1 cellular context compared by ENCODE assay signal in the genomic region with DNA sequence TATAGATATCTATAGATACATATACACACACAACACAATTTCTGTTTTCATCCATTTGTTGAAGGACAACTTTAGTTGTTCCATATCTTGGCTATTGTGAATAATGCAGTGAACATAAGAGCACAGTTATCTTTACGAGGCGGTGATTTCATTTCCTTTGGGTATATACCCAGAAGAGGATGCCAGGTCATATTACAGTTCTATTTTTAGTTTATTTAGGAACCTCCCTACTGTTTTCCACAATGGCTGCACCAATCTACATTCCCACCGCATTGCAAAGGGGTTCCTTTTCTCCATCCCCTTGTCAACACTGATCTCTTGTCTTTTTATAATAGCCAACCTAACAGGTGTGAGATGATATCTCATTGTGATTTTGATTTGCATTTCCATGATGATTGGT.
TF ChIP-seq lines count a peak whose summit lies in the region.

No MANE protein-coding gene starts in this region.

TF ChIP-seq in HEK293, 187 proteins besides CTCF, POLR2A, EP300 and RAD21 (continued from another document):
- TF ChIP-seq, protein P1, sequence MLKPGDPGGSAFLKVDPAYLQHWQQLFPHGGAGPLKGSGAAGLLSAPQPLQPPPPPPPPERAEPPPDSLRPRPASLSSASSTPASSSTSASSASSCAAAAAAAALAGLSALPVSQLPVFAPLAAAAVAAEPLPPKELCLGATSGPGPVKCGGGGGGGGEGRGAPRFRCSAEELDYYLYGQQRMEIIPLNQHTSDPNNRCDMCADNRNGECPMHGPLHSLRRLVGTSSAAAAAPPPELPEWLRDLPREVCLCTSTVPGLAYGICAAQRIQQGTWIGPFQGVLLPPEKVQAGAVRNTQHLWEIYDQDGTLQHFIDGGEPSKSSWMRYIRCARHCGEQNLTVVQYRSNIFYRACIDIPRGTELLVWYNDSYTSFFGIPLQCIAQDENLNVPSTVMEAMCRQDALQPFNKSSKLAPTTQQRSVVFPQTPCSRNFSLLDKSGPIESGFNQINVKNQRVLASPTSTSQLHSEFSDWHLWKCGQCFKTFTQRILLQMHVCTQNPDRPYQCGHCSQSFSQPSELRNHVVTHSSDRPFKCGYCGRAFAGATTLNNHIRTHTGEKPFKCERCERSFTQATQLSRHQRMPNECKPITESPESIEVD (tag by site-specific recombination; IDR thresholded peaks at IDR 0.05), result peak; percentile 78
- TF ChIP-seq ZSCAN30 (tag by site-specific recombination; IDR thresholded peaks at IDR 0.05) (0 out of 2 replicates have a peak, but pooled peaks have one; percentile 31), OVOL3 (tag by site-specific recombination; IDR thresholded peaks at IDR 0.05) (peak; percentile 61; the same call in 1 of the 2 replicates), ZNF843 (tag by site-specific recombination; IDR thresholded peaks at IDR 0.05) (peak; percentile 80), ZXDB (tag by site-specific recombination; IDR thresholded peaks at IDR 0.05) (peak; percentile 77), SP7 (tag by site-specific recombination; IDR thresholded peaks at IDR 0.05) (0 out of 2 replicates have a peak, but pooled peaks have one; percentile 33), ZNF76 (tag by site-specific recombination; IDR thresholded peaks at IDR 0.05; ENCODE audit: borderline replicate concordance, low read depth) (no peak), ZNF23 (tag by site-specific recombination; IDR thresholded peaks at IDR 0.05; ENCODE audit: borderline replicate concordance) (no peak), FEZF1 (tag by site-specific recombination; IDR thresholded peaks at IDR 0.05) (peak; percentile 66), ZNF629 (tag by site-specific recombination; IDR thresholded peaks at IDR 0.05) (peak; percentile 74)
- TF ChIP-seq, protein P2, sequence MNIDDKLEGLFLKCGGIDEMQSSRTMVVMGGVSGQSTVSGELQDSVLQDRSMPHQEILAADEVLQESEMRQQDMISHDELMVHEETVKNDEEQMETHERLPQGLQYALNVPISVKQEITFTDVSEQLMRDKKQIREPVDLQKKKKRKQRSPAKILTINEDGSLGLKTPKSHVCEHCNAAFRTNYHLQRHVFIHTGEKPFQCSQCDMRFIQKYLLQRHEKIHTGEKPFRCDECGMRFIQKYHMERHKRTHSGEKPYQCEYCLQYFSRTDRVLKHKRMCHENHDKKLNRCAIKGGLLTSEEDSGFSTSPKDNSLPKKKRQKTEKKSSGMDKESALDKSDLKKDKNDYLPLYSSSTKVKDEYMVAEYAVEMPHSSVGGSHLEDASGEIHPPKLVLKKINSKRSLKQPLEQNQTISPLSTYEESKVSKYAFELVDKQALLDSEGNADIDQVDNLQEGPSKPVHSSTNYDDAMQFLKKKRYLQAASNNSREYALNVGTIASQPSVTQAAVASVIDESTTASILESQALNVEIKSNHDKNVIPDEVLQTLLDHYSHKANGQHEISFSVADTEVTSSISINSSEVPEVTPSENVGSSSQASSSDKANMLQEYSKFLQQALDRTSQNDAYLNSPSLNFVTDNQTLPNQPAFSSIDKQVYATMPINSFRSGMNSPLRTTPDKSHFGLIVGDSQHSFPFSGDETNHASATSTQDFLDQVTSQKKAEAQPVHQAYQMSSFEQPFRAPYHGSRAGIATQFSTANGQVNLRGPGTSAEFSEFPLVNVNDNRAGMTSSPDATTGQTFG (tag by site-specific recombination; IDR thresholded peaks at IDR 0.05; ENCODE audit: borderline replicate concordance), result no peak
- TF ChIP-seq, protein P3, sequence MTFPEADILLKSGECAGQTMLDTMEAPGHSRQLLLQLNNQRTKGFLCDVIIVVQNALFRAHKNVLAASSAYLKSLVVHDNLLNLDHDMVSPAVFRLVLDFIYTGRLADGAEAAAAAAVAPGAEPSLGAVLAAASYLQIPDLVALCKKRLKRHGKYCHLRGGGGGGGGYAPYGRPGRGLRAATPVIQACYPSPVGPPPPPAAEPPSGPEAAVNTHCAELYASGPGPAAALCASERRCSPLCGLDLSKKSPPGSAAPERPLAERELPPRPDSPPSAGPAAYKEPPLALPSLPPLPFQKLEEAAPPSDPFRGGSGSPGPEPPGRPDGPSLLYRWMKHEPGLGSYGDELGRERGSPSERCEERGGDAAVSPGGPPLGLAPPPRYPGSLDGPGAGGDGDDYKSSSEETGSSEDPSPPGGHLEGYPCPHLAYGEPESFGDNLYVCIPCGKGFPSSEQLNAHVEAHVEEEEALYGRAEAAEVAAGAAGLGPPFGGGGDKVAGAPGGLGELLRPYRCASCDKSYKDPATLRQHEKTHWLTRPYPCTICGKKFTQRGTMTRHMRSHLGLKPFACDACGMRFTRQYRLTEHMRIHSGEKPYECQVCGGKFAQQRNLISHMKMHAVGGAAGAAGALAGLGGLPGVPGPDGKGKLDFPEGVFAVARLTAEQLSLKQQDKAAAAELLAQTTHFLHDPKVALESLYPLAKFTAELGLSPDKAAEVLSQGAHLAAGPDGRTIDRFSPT (tag by site-specific recombination; IDR thresholded peaks at IDR 0.05), result no peak
